In the genomic region with DNA sequence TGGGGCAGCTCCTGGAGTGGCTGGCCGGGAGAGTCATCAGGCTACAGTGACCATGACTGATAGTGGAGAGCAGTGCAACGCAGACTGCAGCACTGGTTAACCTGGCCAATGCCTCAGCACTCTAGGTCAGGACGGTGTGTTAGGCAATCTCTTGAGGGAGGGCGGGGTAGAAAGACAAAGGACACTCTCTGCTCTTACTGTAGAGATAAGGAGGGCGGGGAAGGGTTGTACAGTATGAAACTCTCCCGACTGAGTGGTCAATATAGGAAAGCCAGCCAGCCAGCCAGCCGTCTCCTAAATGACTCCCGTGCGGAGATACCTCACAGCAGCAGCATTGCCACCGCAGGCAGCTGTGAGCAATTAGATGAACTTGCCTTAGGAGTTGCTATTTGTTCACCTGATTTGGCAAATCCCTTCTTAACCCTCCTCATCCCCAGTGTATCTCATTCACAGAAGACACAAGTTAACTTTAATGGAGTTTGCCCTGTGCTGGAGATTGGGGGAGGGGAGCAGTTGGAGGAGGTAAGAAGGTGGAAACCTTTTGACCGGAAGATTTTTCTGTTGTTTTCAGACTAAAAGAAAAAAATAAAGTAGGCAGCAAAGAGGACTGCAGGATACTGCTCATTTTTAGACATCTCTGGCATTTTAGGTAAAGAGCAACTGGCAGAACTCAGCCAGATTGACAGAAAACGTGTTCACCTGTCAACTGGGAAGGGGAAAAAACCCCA, we compare ENCODE assay signal across 1 cellular context.
TF ChIP-seq lines count a peak whose summit lies in the region.

No MANE protein-coding gene starts in this region.

TF ChIP-seq in A549, 52 proteins besides CTCF, POLR2A, EP300 and RAD21 (continued from another document):
- TF ChIP-seq, protein P1, sequence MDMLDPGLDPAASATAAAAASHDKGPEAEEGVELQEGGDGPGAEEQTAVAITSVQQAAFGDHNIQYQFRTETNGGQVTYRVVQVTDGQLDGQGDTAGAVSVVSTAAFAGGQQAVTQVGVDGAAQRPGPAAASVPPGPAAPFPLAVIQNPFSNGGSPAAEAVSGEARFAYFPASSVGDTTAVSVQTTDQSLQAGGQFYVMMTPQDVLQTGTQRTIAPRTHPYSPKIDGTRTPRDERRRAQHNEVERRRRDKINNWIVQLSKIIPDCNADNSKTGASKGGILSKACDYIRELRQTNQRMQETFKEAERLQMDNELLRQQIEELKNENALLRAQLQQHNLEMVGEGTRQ (IDR thresholded peaks at IDR 0.05), result no peak
- no peak for TF ChIP-seq HOXB13 (CRISPR knock-in tag; IDR thresholded peaks at IDR 0.05; ENCODE audit: low read depth)
